ENCODE assay signal across 15 cellular contexts in genomic region chr4:64799751-64800150, GRCh38.
"Had no signal": no experiment of that assay in that cellular context is flagged by ENCODE, and none has a peak within 500 bp of the region (broad histone marks: within the 10 kb centered on the region; RNA-seq: fewer than 3 reads in every experiment).

No MANE protein-coding gene starts in this region.

- H3K4me1 Mint-ChIP-seq: activated naive CD8-positive, alpha-beta T cell treated with anti-CD3 and anti-CD28 coated beads, Interleukin-2, amount 10 ng/mL, durations not matched to agents 7 days and 5 days; neural crest cell; stimulated activated naive CD8-positive, alpha-beta T cell treated with anti-CD3 and anti-CD28 coated beads, Interleukin-15, amount 100 ng/mL, for 72 hours had no signal

- H3K27ac ChIP-seq: pancreas, upper lobe of left lung had no signal

- FAIRE-seq: pancreas had no signal

- H3K27me3 ChIP-seq: pancreas, upper lobe of left lung had no signal

- H3K27me3 Mint-ChIP-seq: activated naive CD8-positive, alpha-beta T cell treated with anti-CD3 and anti-CD28 coated beads, Interleukin-2, amount 10 ng/mL, durations not matched to agents 7 days and 5 days; stimulated activated naive CD8-positive, alpha-beta T cell treated with anti-CD3 and anti-CD28 coated beads, Interleukin-15, amount 100 ng/mL, for 72 hours had no signal

- H3K36me3 ChIP-seq: pancreas, upper lobe of left lung had no signal

- DNase-seq: activated CD4-positive, alpha-beta T cell treated with anti-CD3 and anti-CD28 coated beads, Interleukin-2, amount 50 U/mL, for 1 hour; activated naive CD4-positive, alpha-beta T cell; activated naive CD8-positive, alpha-beta T cell treated with anti-CD3 and anti-CD28 coated beads, Interleukin-2, amount 10 ng/mL, durations not matched to agents 7 days and 5 days; activated T-cell treated with anti-CD3 and anti-CD28 coated beads for 4 hours; anterior cingulate cortex; effector memory CD4-positive, alpha-beta T cell; foreskin melanocyte; left cardiac atrium; midbrain; stimulated activated CD4-positive, alpha-beta T cell treated with anti-CD3 and anti-CD28 coated beads, Interleukin-1b, Interleukin-23, amount 100 ng/mL, for 48 hours; stimulated activated naive CD8-positive, alpha-beta T cell treated with anti-CD3 and anti-CD28 coated beads, Interleukin-15, amount 100 ng/mL, for 72 hours had no signal

- H3K36me3 Mint-ChIP-seq: activated naive CD8-positive, alpha-beta T cell treated with anti-CD3 and anti-CD28 coated beads, Interleukin-2, amount 10 ng/mL, durations not matched to agents 7 days and 5 days had no signal

- H3K4me3 Mint-ChIP-seq: activated naive CD8-positive, alpha-beta T cell treated with anti-CD3 and anti-CD28 coated beads, Interleukin-2, amount 10 ng/mL, durations not matched to agents 7 days and 5 days; neural crest cell; stimulated activated naive CD8-positive, alpha-beta T cell treated with anti-CD3 and anti-CD28 coated beads, Interleukin-15, amount 100 ng/mL, for 72 hours had no signal

- H3K4me1 ChIP-seq: pancreas, upper lobe of left lung had no signal

- H3K27ac Mint-ChIP-seq: stimulated activated naive CD8-positive, alpha-beta T cell treated with anti-CD3 and anti-CD28 coated beads, Interleukin-15, amount 100 ng/mL, for 72 hours had no signal

- H3K9me3 ChIP-seq: pancreas, upper lobe of left lung had no signal

- H3K4me3 ChIP-seq: lung, pancreas, upper lobe of left lung had no signal
